20 cellular contexts compared by ENCODE assay signal in genomic region chr3:107596639-107597038, GRCh38.
DNase-seq lines count a peak whose midpoint lies in the region; ATAC-seq, FAIRE-seq and TF ChIP-seq lines count a peak whose summit lies in the region.
"Had no signal": no experiment of that assay in that cellular context is flagged by ENCODE, and none has a peak within 500 bp of the region (broad histone marks: within the 10 kb centered on the region; RNA-seq: fewer than 3 reads in every experiment).

No MANE protein-coding gene starts in this region.

- peak; percentile 82 for FAIRE-seq in GM19239 (lab: Jason Lieb, UNC)

- H3K36me3 ChIP-seq in BLaER1 treated with 17β-estradiol and CSF1 and Interleukin-3, amounts not matched to agents 10 nM and 100 nM, result peaks cover 0 to 8% (median 3%) of the 10 kb centered on the region in 11 experiments; a peak in 11 of 22 replicates
- H3K36me3 ChIP-seq in effector memory CD4-positive, alpha-beta T cell (ENCODE audit: control insufficient read depth, insufficient read depth, low read length), result no peaks in the 10 kb centered on the region
- H3K36me3 ChIP-seq: Peyer's patch had no signal

- DNase-seq in GM19239 (ENCODE audit: insufficient read length, low spot score) (no peak), T-helper 17 cell (no peak), nephron progenitor cell (no peak), mesenteric fat pad (ENCODE audit: low spot score) (no peak), DMS53 (lab: John Stamatoyannopoulos, UW) (no peak)
- DNase-seq in effector memory CD4-positive, alpha-beta T cell, result no peak
- DNase-seq: COR-L47, DMS153, HFFc6, KG1, NCI-H1105, NCI-H187, NCI-H446 treated with DMSO at 0.1 percent for 48 hours, NCI-H748 treated with DMSO at 0.1 percent for 48 hours, Peyer's patch, Right ventricle myocardium superior, SK-N-SH had no signal

- H3K9ac ChIP-seq in BLaER1 treated with 17β-estradiol and CSF1 and Interleukin-3, amounts not matched to agents 10 nM and 100 nM, result no peak overlapping the region; a peak in 1 of 22 replicates
- H3K9ac ChIP-seq: SK-N-SH had no signal

- no peak for ATAC-seq in T-helper 17 cell
- ATAC-seq: GM23338 had no signal

- H3K4me3 ChIP-seq in BLaER1 treated with 17β-estradiol and CSF1 and Interleukin-3, amounts not matched to agents 10 nM and 100 nM, result peak overlapping the region in 1 of 10 experiments; percentile 29; a peak in 1 of 20 replicates
- no peak overlapping the region for H3K4me3 ChIP-seq in effector memory CD4-positive, alpha-beta T cell (ENCODE audit: insufficient read depth, low read depth, low read length, poor library complexity, severe bottlenecking)
- H3K4me3 ChIP-seq: GM23338, Peyer's patch had no signal

- H3K4me1 Mint-ChIP-seq in T-helper 17 cell (peaks cover 49% of the 10 kb centered on the region), nephron progenitor cell (peaks cover 91% of the 10 kb centered on the region)

- no peak for TF ChIP-seq CTCF in nephron progenitor cell (IDR thresholded peaks at IDR 0.05)

- H3K4me3 Mint-ChIP-seq in T-helper 17 cell (no peak overlapping the region), nephron progenitor cell (no peak overlapping the region)
- H3K4me3 Mint-ChIP-seq: GM23338, HFFc6 had no signal

- H3K4me1 ChIP-seq in BLaER1 treated with 17β-estradiol and CSF1 and Interleukin-3, amounts not matched to agents 10 nM and 100 nM, result peaks cover 40 to 75% (median 57%) of the 10 kb centered on the region in 10 experiments
- peaks cover 28% of the 10 kb centered on the region for H3K4me1 ChIP-seq in effector memory CD4-positive, alpha-beta T cell (ENCODE audit: control insufficient read depth, insufficient read depth, low read length, poor library complexity, severe bottlenecking)

- peaks cover 19% of the 10 kb centered on the region for H3K9me3 Mint-ChIP-seq in nephron progenitor cell
- H3K9me3 Mint-ChIP-seq: HFFc6 had no signal

- H3K9me3 ChIP-seq in BLaER1 treated with 17β-estradiol and CSF1 and Interleukin-3, amounts not matched to agents 10 nM and 100 nM (replicated peaks in 1 of 11), result peaks cover 0 to 9% (median 7%) of the 10 kb centered on the region in 11 experiments; a peak in 18 of 22 replicates
- H3K9me3 ChIP-seq in T-helper 17 cell (ENCODE audit: control insufficient read depth, low read length, poor library complexity, severe bottlenecking), result no peaks in the 10 kb centered on the region
- no peaks in the 10 kb centered on the region for H3K9me3 ChIP-seq in effector memory CD4-positive, alpha-beta T cell (ENCODE audit: control insufficient read depth, low read length)
- H3K9me3 ChIP-seq: Peyer's patch, SK-N-SH had no signal

- H3K4me2 ChIP-seq in BLaER1 treated with 17β-estradiol and CSF1 and Interleukin-3, amounts not matched to agents 10 nM and 100 nM, result peak overlapping the region; percentile 9 to 90 (median 73); a peak in 21 of 22 replicates
- H3K4me2 ChIP-seq: GM23338, SK-N-SH had no signal

- H3K27me3 Mint-ChIP-seq in T-helper 17 cell (no peaks in the 10 kb centered on the region), nephron progenitor cell (ENCODE audit: low read depth, poor library complexity) (no peaks in the 10 kb centered on the region)

- H4K20me1 ChIP-seq in BLaER1 treated with 17β-estradiol and CSF1 and Interleukin-3, amounts not matched to agents 10 nM and 100 nM, result peaks cover 0 to 7% (median 0%) of the 10 kb centered on the region in 11 experiments; a peak in 2 of 22 replicates

- H3K36me3 Mint-ChIP-seq in T-helper 17 cell (ENCODE audit: low read depth) (no peaks in the 10 kb centered on the region), nephron progenitor cell (ENCODE audit: low read depth) (peaks cover 21% of the 10 kb centered on the region)

- H3K27ac Mint-ChIP-seq in T-helper 17 cell, result peak overlapping the region; percentile 19
- peak overlapping the region; percentile 67 for H3K27ac Mint-ChIP-seq in nephron progenitor cell
- H3K27ac Mint-ChIP-seq: GM23338, HFFc6 had no signal

- H3K27me3 ChIP-seq in BLaER1 treated with 17β-estradiol and CSF1 and Interleukin-3, amounts not matched to agents 10 nM and 100 nM, result no peaks in the 10 kb centered on the region
- no peaks in the 10 kb centered on the region for H3K27me3 ChIP-seq in effector memory CD4-positive, alpha-beta T cell (replicated peaks; ENCODE audit: control insufficient read depth, insufficient read depth, low read length, poor library complexity, severe bottlenecking)
- H3K27me3 ChIP-seq: Peyer's patch had no signal

- H3K27ac ChIP-seq in BLaER1 treated with 17β-estradiol and CSF1 and Interleukin-3, amounts not matched to agents 10 nM and 100 nM, result peak overlapping the region in 4 of 11 experiments; percentile 1 to 40 (median 15); a peak in 7 of 22 replicates
- H3K27ac ChIP-seq in effector memory CD4-positive, alpha-beta T cell (ENCODE audit: insufficient read depth, low read length, poor library complexity, severe bottlenecking), result no peak overlapping the region
- H3K27ac ChIP-seq: HL-60, Peyer's patch had no signal
